In the genomic region with DNA sequence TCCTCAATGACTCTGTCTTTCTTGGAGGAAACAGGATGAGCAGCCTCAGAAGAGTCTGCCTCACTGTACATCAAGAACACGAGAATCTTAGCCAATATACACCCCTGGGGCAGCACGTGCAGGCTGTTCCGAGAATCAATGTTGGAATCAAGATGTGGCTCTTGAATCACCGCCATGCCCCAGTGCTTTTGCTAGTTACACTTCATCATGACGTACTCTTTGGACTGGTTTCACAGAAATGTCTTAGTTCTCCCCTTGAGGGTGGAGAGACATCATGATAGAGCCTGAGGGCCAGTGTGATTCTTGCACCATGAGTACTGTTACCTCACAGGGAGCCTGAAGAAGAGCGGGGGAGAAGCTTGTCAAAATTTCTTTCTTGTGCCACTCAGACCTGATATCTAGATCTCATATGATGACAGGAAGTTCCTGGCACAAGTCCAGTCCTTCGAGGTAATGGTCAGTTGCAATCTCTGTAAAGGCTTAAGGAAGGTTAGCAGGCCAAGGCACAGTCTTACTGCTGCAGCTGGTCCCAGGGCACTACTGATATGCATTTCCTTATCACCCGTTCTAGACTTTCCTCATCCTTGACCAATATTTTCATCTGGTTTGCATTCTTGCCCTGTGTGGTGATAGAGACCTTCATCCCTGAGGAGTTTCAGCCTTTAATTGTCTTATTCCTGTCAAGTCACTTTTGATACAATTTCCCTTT, we compare ENCODE assay signal across 12 cellular contexts. TPM values are rescaled to one million over a fixed set of nuclear protein-coding genes. Genes with fewer than 3 reads are reported as not detected.
DNase-seq lines count a peak whose midpoint lies in the region; ATAC-seq and TF ChIP-seq lines count a peak whose summit lies in the region.
"Had no signal": no experiment of that assay in that cellular context is flagged by ENCODE, and none has a peak within 500 bp of the region (broad histone marks: within the 10 kb centered on the region; RNA-seq: fewer than 3 reads in every experiment).

No MANE protein-coding gene starts in this region.

- in situ Hi-C loops in mammary epithelial cell (cut with MboI; ENCODE audit: low sequenced_read_pairs in 2 of 2) = loop anchor here in 1 of 2 donors (10.0 kb wide), 1 partner anchor 66 kb away; the partner anchor contains the start of gene MYO1B

- 60% methylated on average over 8 of the region's 8 CpGs for WGBS in mammary epithelial cell (ENCODE audit: low coverage, missing lambda C conversion rate)
- 84% methylated on average over 8 of the region's 8 CpGs for WGBS in hepatocyte (ENCODE audit: low lambda C conversion rate, missing lambda C conversion rate)

- CTCF ChIA-PET in mammary epithelial cell (lab: Charles Lee; ENCODE audit: low non-redundant PET) = no interaction called here

- H3K79me2 ChIP-seq in mammary epithelial cell (ENCODE audit: insufficient read depth, low read length) = no peaks in the 10 kb centered on the region
- no peaks in the 10 kb centered on the region for H3K79me2 ChIP-seq in hepatocyte

- peaks cover 32% of the 10 kb centered on the region for H3K4me1 ChIP-seq in mammary epithelial cell (ENCODE audit: insufficient read depth, low read length)
- H3K4me1 ChIP-seq in hepatocyte (ENCODE audit: insufficient read depth) = peaks cover 14% of the 10 kb centered on the region

- BruUV-seq in mammary epithelial cell (replicated peaks; lab: Mats Ljungman, UMichigan) = no TSS peak

- H3K36me3 ChIP-seq in mammary epithelial cell (ENCODE audit: insufficient read depth, low read length) (no peaks in the 10 kb centered on the region), hepatocyte (replicated peaks; ENCODE audit: insufficient read depth, low read depth) (no peaks in the 10 kb centered on the region)
- H3K36me3 ChIP-seq: brain microvascular endothelial cell, Peyer's patch had no signal

- intact Hi-C loops in mammary epithelial cell (cut with micrococcal nuclease) = no loop called here

- no peaks in the 10 kb centered on the region for H3K9me3 ChIP-seq in mammary epithelial cell (replicated peaks; ENCODE audit: insufficient read depth, low read length)
- no peaks in the 10 kb centered on the region for H3K9me3 ChIP-seq in hepatocyte (ENCODE audit: low read depth)
- H3K9me3 ChIP-seq: Peyer's patch had no signal

- H4K20me1 ChIP-seq in mammary epithelial cell (ENCODE audit: insufficient read depth, low read length) (no peaks in the 10 kb centered on the region), hepatocyte (ENCODE audit: insufficient read depth, poor library complexity, severe bottlenecking) (no peaks in the 10 kb centered on the region)

- H3K4me2 ChIP-seq in mammary epithelial cell (ENCODE audit: insufficient read depth, low read depth, low read length) = peak overlapping the region; percentile 3
- H3K4me2 ChIP-seq in hepatocyte = no peak overlapping the region

- ATAC-seq in GM18870 (IDR thresholded peaks at IDR 0.05; ENCODE audit: unreplicated experiment) = no peak
- ATAC-seq: activated T-cell treated with anti-CD3 and anti-CD28 coated beads, Interleukin-2, amount 50 U/mL, for 4 hours had no signal

- H2AFZ ChIP-seq in mammary epithelial cell (ENCODE audit: low read depth, low read length) (peak overlapping the region; percentile 25), hepatocyte (no peak overlapping the region)

- no peaks in the 10 kb centered on the region for H3K27me3 ChIP-seq in mammary epithelial cell (ENCODE audit: insufficient read depth, low read length)
- no peaks in the 10 kb centered on the region for H3K27me3 ChIP-seq in hepatocyte
- H3K27me3 ChIP-seq: brain microvascular endothelial cell, Peyer's patch had no signal

- DNase-seq in GOT3 (lab: John Stamatoyannopoulos, UW) (peak; percentile 60), mammary epithelial cell (peak; percentile 90), hepatocyte (ENCODE audit: low spot score) (no peak), stromal cell of bone marrow (ENCODE audit: low read depth) (peak; percentile 90), NCI-H748 treated with DMSO at 0.1 percent for 48 hours (lab: John Stamatoyannopoulos, UW) (no peak), NCI-H2029 (lab: John Stamatoyannopoulos, UW) (no peak), activated gamma-delta T cell treated with Interleukin-2 at 50 U/mL for 16 hours (no peak)
- DNase-seq: activated T-cell treated with anti-CD3 and anti-CD28 coated beads, Interleukin-2, amount 50 U/mL, for 4 hours; brain microvascular endothelial cell; NCI-H2171 treated with DMSO at 0.1 percent for 48 hours; Peyer's patch had no signal

- H3K9me2 ChIP-seq in hepatocyte (replicated peaks; ENCODE audit: insufficient read depth) = no peaks in the 10 kb centered on the region

- H3K9ac ChIP-seq in mammary epithelial cell (ENCODE audit: insufficient read depth, low read length) = no peak overlapping the region

- H3K27ac ChIP-seq in mammary epithelial cell (ENCODE audit: insufficient read depth, low read depth, low read length) (peak overlapping the region; percentile 59), hepatocyte (peak overlapping the region; percentile 48)
- H3K27ac ChIP-seq: brain microvascular endothelial cell had no signal

- dilution Hi-C loops in mammary epithelial cell (cut with HindIII; ENCODE audit: low sequenced_read_pairs) = no loop called here

- TF ChIP-seq CTCF in mammary epithelial cell (conservative IDR thresholded peaks at IDR 0.05 in 1 of 2, IDR thresholded peaks at IDR 0.05 in 1 of 2; ENCODE audit: extremely low read depth in 1 of 2, insufficient read depth in 1 of 2, low read depth in 1 of 2, low read length in 2 of 2) (no peak), hepatocyte (IDR thresholded peaks at IDR 0.05; ENCODE audit: poor library complexity) (no peak)

- H3K4me3 ChIP-seq in mammary epithelial cell (replicated peaks in 1 of 3; ENCODE audit: insufficient read depth in 1 of 3, low read depth in 2 of 3, low read length in 3 of 3) (no peak overlapping the region), hepatocyte (no peak overlapping the region)
- H3K4me3 ChIP-seq: Peyer's patch had no signal

RNA-seq across cellular contexts. Expression of gene STAT4, which starts 28.2 kb away (rescaled TPM):
- total RNA-seq in mammary epithelial cell (1 to 10 TPM; 2.5 to 4.5 TPM), hepatocyte (6.1 and 6.6 TPM in 2 replicates)
- polyA plus RNA-seq in mammary epithelial cell (1.6 TPM), hepatocyte (1.6 and 3.1 TPM in 2 replicates)
- 38.2 TPM for polyA minus RNA-seq in mammary epithelial cell

Comparison
In these comparisons a context has a peak if more than half of its experiments do, and no peak if none do; other contexts are left out.
1. DNase-seq: peak in GOT3 (single experiment), mammary epithelial cell (single experiment) and stromal cell of bone marrow (single experiment); none in hepatocyte (single experiment), NCI-H748 treated with DMSO at 0.1 percent for 48 hours (single experiment), NCI-H2029 (single experiment) and activated gamma-delta T cell treated with Interleukin-2 at 50 U/mL for 16 hours (single experiment).